18 cellular contexts compared by ENCODE assay signal in the genomic region with DNA sequence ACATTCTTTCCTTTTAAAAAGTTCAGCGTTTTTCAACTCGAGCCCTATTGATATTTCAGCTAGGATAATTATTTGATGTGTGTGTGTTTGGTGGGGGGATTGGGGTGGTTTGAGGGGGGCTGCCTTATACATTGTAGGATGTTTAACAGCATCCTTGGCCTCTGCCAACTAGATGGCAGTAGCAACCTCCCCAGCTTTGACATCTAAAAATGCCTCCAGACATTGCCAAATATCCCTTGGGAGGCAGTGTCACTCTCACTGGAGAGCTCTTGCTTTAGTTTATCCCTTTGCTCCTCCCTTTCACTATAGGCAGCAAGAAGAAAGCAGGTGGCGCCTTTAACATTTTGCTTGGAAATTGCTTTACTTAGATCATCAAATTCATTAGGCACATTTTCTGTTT. TPM values are rescaled to one million over a fixed set of nuclear protein-coding genes. Genes with fewer than 3 reads are reported as not detected.
A peak's percentile ranks its signal among the peaks of the same experiment; 100 is the strongest.
DNase-seq lines count a peak whose midpoint lies in the region; ATAC-seq, FAIRE-seq and TF ChIP-seq lines count a peak whose summit lies in the region.
"Had no signal": no experiment of that assay in that cellular context is flagged by ENCODE, and none has a peak within 500 bp of the region (broad histone marks: within the 10 kb centered on the region; RNA-seq: fewer than 3 reads in every experiment).

No MANE protein-coding gene starts in this region.

- H3K9me3 Mint-ChIP-seq in immature natural killer cell, result peaks cover 0 to 1% (median 0%) of the 10 kb centered on the region in 6 donors
- H3K9me3 Mint-ChIP-seq: CD8-positive, alpha-beta memory T cell; stimulated activated naive B cell treated with anti-CD40 and anti-IgM and Interleukin-4, amounts not matched to agents 10 μg/mL and 1 μg/mL and 100 μg/mL, for 72 hours; T-helper 1 cell treated with Interleukin-12 subunit alpha and Interleukin-12 subunit beta and Interleukin-4 antibody, amounts not matched to agents 30 μg/mL and 1 μg/mL, for 36 hours had no signal

- TF ChIP-seq CTCF in bronchial epithelial cell (IDR thresholded peaks at IDR 0.05; ENCODE audit: insufficient read depth, low read length, severe bottlenecking), result peak; percentile 28

- H3K36me3 Mint-ChIP-seq in immature natural killer cell, result peaks cover 3 to 16% (median 4%) of the 10 kb centered on the region in 3 donors

- H3K4me3 ChIP-seq in bronchial epithelial cell (ENCODE audit: low read depth, low read length), result no peak overlapping the region
- H3K4me3 ChIP-seq: uterus had no signal

- no peak overlapping the region for H3K4me3 Mint-ChIP-seq in immature natural killer cell
- H3K4me3 Mint-ChIP-seq: CD8-positive, alpha-beta memory T cell; stimulated activated naive B cell treated with anti-CD40 and anti-IgM and Interleukin-4, amounts not matched to agents 10 μg/mL and 1 μg/mL and 100 μg/mL, for 72 hours; T-helper 1 cell treated with Interleukin-12 subunit alpha and Interleukin-12 subunit beta and Interleukin-4 antibody, amounts not matched to agents 30 μg/mL and 1 μg/mL, for 36 hours had no signal

- FAIRE-seq in bronchial epithelial cell (lab: Jason Lieb, UNC), result no peak
- FAIRE-seq: colon, GM18507 had no signal

- H3K4me1 Mint-ChIP-seq in immature natural killer cell, result no peaks in the 10 kb centered on the region

- DNase-seq in D341Med (ENCODE audit: low spot score) (peak; percentile 68), HT-29 (ENCODE audit: low spot score) (peak; percentile 48), bronchial epithelial cell (ENCODE audit: low read depth) (no peak), myocyte (ENCODE audit: low read depth) (peak; percentile 11), immature natural killer cell (no peak), HuH-7.5 (ENCODE audit: low spot score) (no peak)
- DNase-seq: activated CD4-positive, alpha-beta T cell treated with anti-CD3 and anti-CD28 coated beads for 4 hours; CD8-positive, alpha-beta memory T cell; mammary epithelial cell; NCI-H2081; stimulated activated naive B cell treated with anti-CD40 and anti-IgM and Interleukin-4, amounts not matched to agents 10 μg/mL and 1 μg/mL and 100 μg/mL, for 72 hours; uterus had no signal

- no peaks in the 10 kb centered on the region for H3K27me3 ChIP-seq in bronchial epithelial cell (ENCODE audit: control insufficient read depth, insufficient read depth, low read length)
- H3K27me3 ChIP-seq: neutrophil, uterus had no signal

- H3K27me3 Mint-ChIP-seq in immature natural killer cell (ENCODE audit: low read depth in 3 of 3), result peaks cover 0 to 3% (median 0%) of the 10 kb centered on the region in 3 donors
- H3K27me3 Mint-ChIP-seq: CD8-positive, alpha-beta memory T cell; stimulated activated naive B cell treated with anti-CD40 and anti-IgM and Interleukin-4, amounts not matched to agents 10 μg/mL and 1 μg/mL and 100 μg/mL, for 72 hours had no signal

- no peak overlapping the region for H3K27ac Mint-ChIP-seq in immature natural killer cell
- H3K27ac Mint-ChIP-seq: CD8-positive, alpha-beta memory T cell; stimulated activated naive B cell treated with anti-CD40 and anti-IgM and Interleukin-4, amounts not matched to agents 10 μg/mL and 1 μg/mL and 100 μg/mL, for 72 hours; T-helper 1 cell treated with Interleukin-12 subunit alpha and Interleukin-12 subunit beta and Interleukin-4 antibody, amounts not matched to agents 30 μg/mL and 1 μg/mL, for 36 hours had no signal

- H3K36me3 ChIP-seq in bronchial epithelial cell (ENCODE audit: control insufficient read depth, insufficient read depth, low read length), result no peaks in the 10 kb centered on the region
- H3K36me3 ChIP-seq: neutrophil, uterus had no signal

- no peak for ATAC-seq in HG03139 (IDR thresholded peaks at IDR 0.05; ENCODE audit: unreplicated experiment)
- ATAC-seq: stimulated activated naive B cell treated with anti-CD40 and anti-IgM and Interleukin-4, amounts not matched to agents 10 μg/mL and 1 μg/mL and 100 μg/mL, for 72 hours had no signal

RNA-seq across cellular contexts. Expression of gene TP53TG5, which starts 14.6 kb away (rescaled TPM):
- total RNA-seq in HT-29 (2014; rRNA removed; shearing (Covaris generic)), result 0.23 and 1.6 TPM in 2 replicates
- total RNA-seq in bronchial epithelial cell, result 0.13 TPM in 1 of 2 replicates, not detected in the other
- not detected in 2 replicates for total RNA-seq in myocyte
- polyA plus RNA-seq in myocyte (2012), result 0.34 TPM
- under 1 TPM in 2 of 3 donors, not detected in 1; 0.09 to 0.22 TPM for polyA plus RNA-seq in immature natural killer cell
- total RNA-seq: CD8-positive, alpha-beta memory T cell; H4; mammary epithelial cell had no signal
- polyA plus RNA-seq: CD8-positive, alpha-beta memory T cell; mammary epithelial cell had no signal

RNA-seq across cellular contexts. Expression of gene DBNDD2, which starts 15.4 kb away (rescaled TPM):
- 66.6 and 84.8 TPM in 2 replicates for total RNA-seq in HT-29 (2014; rRNA removed; shearing (Covaris generic))
- 12.9 and 18.2 TPM in 2 replicates for total RNA-seq in bronchial epithelial cell
- 3.3 and 3.4 TPM in 2 replicates for total RNA-seq in myocyte
- polyA plus RNA-seq in myocyte (2012), result 5.5 TPM
- polyA plus RNA-seq in immature natural killer cell, result 10 to 100 TPM; 11.0 to 24.5 (median 18.0) TPM

RNA-seq across cellular contexts. Expression of gene PIGT, which starts 23.2 kb away (rescaled TPM):
- 164 and 165 TPM in 2 replicates for total RNA-seq in HT-29 (2014; rRNA removed; shearing (Covaris generic))
- 14.7 and 20.1 TPM in 2 replicates for total RNA-seq in bronchial epithelial cell
- 123 and 136 TPM in 2 replicates for total RNA-seq in myocyte
- 171 TPM for polyA plus RNA-seq in myocyte (2012)
- polyA plus RNA-seq in immature natural killer cell, result 100 to 1,000 TPM; 105 to 190 (median 164) TPM

RNA-seq across cellular contexts. Expression of gene SYS1, which starts 29.8 kb away (rescaled TPM):
- 73.6 and 74.7 TPM in 2 replicates for total RNA-seq in HT-29 (2014; rRNA removed; shearing (Covaris generic))
- total RNA-seq in bronchial epithelial cell, result 12.0 and 17.9 TPM in 2 replicates
- 12.7 and 13.2 TPM in 2 replicates for total RNA-seq in myocyte
- 16.8 TPM for polyA plus RNA-seq in myocyte (2012)
- 10 to 100 TPM; 32.6 to 52.4 (median 47.1) TPM for polyA plus RNA-seq in immature natural killer cell

RNA-seq across cellular contexts. Expression of gene SDC4, which starts 44.5 kb away (rescaled TPM):
- 79.1 and 90.1 TPM in 2 replicates for total RNA-seq in HT-29 (2014; rRNA removed; shearing (Covaris generic))
- total RNA-seq in bronchial epithelial cell, result 211 and 272 TPM in 2 replicates
- total RNA-seq in myocyte, result 34.8 and 51.5 TPM in 2 replicates
- 42.9 TPM for polyA plus RNA-seq in myocyte (2012)
- polyA plus RNA-seq in immature natural killer cell, result under 1 TPM in 2 of 3 donors, not detected in 1; 0.56 to 0.69 TPM

Comparison
In these comparisons a context has a peak if more than half of its experiments do, and no peak if none do; other contexts are left out.
1. DNase-seq: peak in D341Med (single experiment), HT-29 (single experiment) and myocyte (single experiment); none in bronchial epithelial cell (single experiment), immature natural killer cell (0 of 3) and HuH-7.5 (single experiment).